Comparison of ENCODE assay signal across 8 cellular contexts in the genomic region with DNA sequence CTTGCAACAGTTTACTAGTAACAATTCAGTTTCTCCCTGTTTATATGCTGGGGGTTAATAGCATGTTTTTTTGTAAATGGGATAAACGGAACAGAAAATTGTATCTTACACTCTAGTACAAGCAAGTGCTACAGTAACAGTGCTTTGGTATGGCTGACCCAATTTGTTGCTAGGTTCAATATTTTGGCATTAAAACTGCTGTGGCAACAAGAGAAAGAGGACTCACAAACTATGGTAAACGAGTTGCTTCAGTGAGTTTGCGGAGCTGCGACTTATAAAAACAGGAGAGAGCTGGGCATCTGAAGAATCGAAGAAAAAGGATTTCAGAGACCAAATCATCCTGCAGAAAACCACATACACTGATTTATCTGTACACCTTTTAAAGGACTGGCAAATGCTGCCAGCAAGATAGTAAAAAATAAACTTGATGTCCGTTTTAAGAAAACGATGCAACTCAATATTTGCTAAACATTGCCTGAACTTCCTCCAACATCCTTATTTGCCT. TPM values are rescaled to one million over a fixed set of nuclear protein-coding genes. Genes with fewer than 3 reads are reported as not detected.
DNase-seq lines count a peak whose midpoint lies in the region; ATAC-seq and TF ChIP-seq lines count a peak whose summit lies in the region.

No MANE protein-coding gene starts in this region.

- H3K36me3 ChIP-seq in ES-I3 (ENCODE audit: insufficient read depth, low read length) (no peaks in the 10 kb centered on the region; the same call in 1 of the 2 replicates), neural progenitor cell (peaks cover 7% of the 10 kb centered on the region)

- H3K9ac ChIP-seq in ES-I3 (ENCODE audit: low read depth, low read length) (peak overlapping the region; percentile 79), neural progenitor cell (peak overlapping the region; percentile 55)

- POLR2A ChIA-PET in RWPE1 (lab: Yijun Ruan, JAX; ENCODE audit: low non-redundant PET): no interaction called here

- no peak overlapping the region for H2AFZ ChIP-seq in neural progenitor cell (replicated peaks)

- H3K27ac ChIP-seq in epithelial cell of prostate (peak overlapping the region; percentile 93), neural progenitor cell (no peak overlapping the region), RWPE1 (no peak overlapping the region)

- peak overlapping the region; percentile 81 for H3K4me3 ChIP-seq in neural progenitor cell

- CTCF ChIA-PET in RWPE1 (lab: Yijun Ruan, JAX): no interaction called here

- peaks cover 29% of the 10 kb centered on the region for H4K20me1 ChIP-seq in neural progenitor cell (ENCODE audit: low read depth)

- H3K79me2 ChIP-seq in neural progenitor cell (ENCODE audit: low read depth): peaks cover 91% of the 10 kb centered on the region

- H3K4me1 ChIP-seq in ES-I3 (ENCODE audit: insufficient read depth, low read length) (peaks cover 11% of the 10 kb centered on the region), neural progenitor cell (peaks cover 26% of the 10 kb centered on the region)

- H3K9me3 ChIP-seq in ES-I3 (ENCODE audit: control insufficient read depth, insufficient read depth, low read length): no peaks in the 10 kb centered on the region
- no peaks in the 10 kb centered on the region for H3K9me3 ChIP-seq in neural progenitor cell (ENCODE audit: low read depth)

- peaks cover 19% of the 10 kb centered on the region for H3K36me3 Mint-ChIP-seq in neural progenitor cell

- H3K4me1 Mint-ChIP-seq in neural progenitor cell: peaks cover 42% of the 10 kb centered on the region

- H3K4me3 Mint-ChIP-seq in neural progenitor cell: peak overlapping the region; percentile 98

- H3K27me3 Mint-ChIP-seq in neural progenitor cell (ENCODE audit: insufficient read depth, low read depth): no peaks in the 10 kb centered on the region

- H3K9me3 Mint-ChIP-seq in neural progenitor cell: no peaks in the 10 kb centered on the region

- TF ChIP-seq CTCF in neural progenitor cell (IDR thresholded peaks at IDR 0.05) (no peak), RWPE1 (conservative IDR thresholded peaks at IDR 0.05; ENCODE audit: low read depth) (no peak)

- H3K27ac Mint-ChIP-seq in neural progenitor cell: peak overlapping the region; percentile 8

- ATAC-seq in HG03175 (IDR thresholded peaks at IDR 0.05; ENCODE audit: unreplicated experiment): no peak
- ATAC-seq in HG03135 (IDR thresholded peaks at IDR 0.05; ENCODE audit: unreplicated experiment): no peak

- peaks cover 31% of the 10 kb centered on the region for H3F3A ChIP-seq in neural progenitor cell (ENCODE audit: low read depth)

- H3K4me2 ChIP-seq in neural progenitor cell: peak overlapping the region; percentile 90

- peak; percentile 15 for DNase-seq in RPMI7951 (ENCODE audit: low read depth)
- DNase-seq in epithelial cell of prostate (ENCODE audit: low read depth, low spot score): no peak
- DNase-seq in neural progenitor cell (ENCODE audit: low spot score): peak; percentile 7
- no peak for DNase-seq in DMS153 treated with DMSO at 0.1 percent for 48 hours (lab: John Stamatoyannopoulos, UW; ENCODE audit: unreplicated experiment)
- DNase-seq in RWPE1 (ENCODE audit: low spot score): no peak

- H3K27me3 ChIP-seq in neural progenitor cell: no peaks in the 10 kb centered on the region

RNA-seq across cellular contexts. Expression of gene GLUD1, which starts 2.2 kb away (rescaled TPM):
- total RNA-seq in RPMI7951 (2014; rRNA removed; shearing (Covaris generic)): 175 and 190 TPM in 2 replicates
- 174 and 181 TPM in 2 replicates for total RNA-seq in neural progenitor cell (ENCODE audit: low replicate concordance)

RNA-seq across cellular contexts. Expression of gene SHLD2, which starts 2.6 kb away (rescaled TPM):
- 21.9 and 24.9 TPM in 2 replicates for total RNA-seq in RPMI7951 (2014; rRNA removed; shearing (Covaris generic))
- total RNA-seq in neural progenitor cell (ENCODE audit: low replicate concordance): 26.1 and 40.8 TPM in 2 replicates

Comparison
In these comparisons a context has a peak if more than half of its experiments do, and no peak if none do; other contexts are left out.
1. DNase-seq: peak in RPMI7951 (single experiment) and neural progenitor cell (single experiment); none in epithelial cell of prostate (single experiment), DMS153 treated with DMSO at 0.1 percent for 48 hours (single experiment) and RWPE1 (single experiment).